Comparison of ENCODE assay signal across 10 cellular contexts in the genomic region with DNA sequence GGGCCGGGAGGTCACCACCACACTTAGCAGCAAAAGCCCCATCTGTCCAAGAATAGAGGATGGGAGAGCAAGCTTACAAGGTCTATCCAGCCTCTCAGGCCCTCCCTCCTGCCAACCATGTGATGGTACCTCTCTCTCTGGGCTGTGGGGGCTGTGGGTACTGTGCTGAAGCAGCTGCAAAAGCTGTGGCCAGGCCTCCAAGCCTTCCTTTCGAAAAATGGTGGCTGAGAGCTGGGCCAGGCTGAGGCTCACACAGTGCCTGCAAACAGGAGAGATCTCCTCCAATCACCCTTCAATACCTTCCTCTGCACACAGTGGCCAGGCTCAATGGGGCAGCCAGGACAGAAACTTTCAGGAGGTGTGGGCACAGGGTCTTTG. TPM values are rescaled to one million over a fixed set of nuclear protein-coding genes. Genes with fewer than 3 reads are reported as not detected.
A peak's percentile ranks its signal among the peaks of the same experiment; 100 is the strongest.
DNase-seq lines count a peak whose midpoint lies in the region; ATAC-seq and TF ChIP-seq lines count a peak whose summit lies in the region.
"Had no signal": no experiment of that assay in that cellular context is flagged by ENCODE, and none has a peak within 500 bp of the region (broad histone marks: within the 10 kb centered on the region; RNA-seq: fewer than 3 reads in every experiment).

No MANE protein-coding gene starts in this region.

- H3K9me3 Mint-ChIP-seq in activated naive CD4-positive, alpha-beta T cell treated with anti-CD3 and anti-CD28 coated beads, Interleukin-2, amount 10 ng/mL, durations not matched to agents 7 days and 5 days: no peaks in the 10 kb centered on the region
- no peaks in the 10 kb centered on the region for H3K9me3 Mint-ChIP-seq in activated T-helper 17 cell treated with anti-CD3 and anti-CD28 coated beads, Interleukin-2, amount 50 U/mL, for 72 hours

- CTCF ChIA-PET in activated naive CD4-positive, alpha-beta T cell treated with anti-CD3 and anti-CD28 coated beads, Interleukin-2, amount 10 ng/mL, durations not matched to agents 7 days and 5 days (lab: Charles Lee): no interaction called here

- H3K4me3 ChIP-seq in iPS-20b (ENCODE audit: low read length): peak overlapping the region; percentile 94
- H3K4me3 ChIP-seq in suprapubic skin: peak overlapping the region; percentile 90
- no peak overlapping the region for H3K4me3 ChIP-seq in adrenal gland

- WGBS in suprapubic skin: 86% methylated on average over 2 of the region's 2 CpGs
- 69 to 90% (median 87%) methylated on average over 2 of the region's 2 CpGs for WGBS in adrenal gland, 4 donors

- intact Hi-C loops in adrenal gland (cut with DNase I): no loop called here

- DNase-seq in activated naive CD4-positive, alpha-beta T cell treated with anti-CD3 and anti-CD28 coated beads, Interleukin-2, amount 10 ng/mL, durations not matched to agents 7 days and 5 days: no peak
- no peak for DNase-seq in activated naive CD4-positive, alpha-beta T cell treated with anti-CD3 and anti-CD28 coated beads, Interleukin-2, amount 50 U/mL, for 16 hours
- no peak for DNase-seq in suprapubic skin (ENCODE audit: low spot score in 2 of 2)
- no peak for DNase-seq in adrenal gland

- H3K4me1 ChIP-seq in iPS-20b (ENCODE audit: insufficient read depth, low read length) (no peaks in the 10 kb centered on the region; the same call in 1 of the 2 replicates), suprapubic skin (peaks cover 26% of the 10 kb centered on the region), adrenal gland (replicated peaks in 1 of 2) (peaks cover 9 to 17% of the 10 kb centered on the region in 2 donors)

- H3K4me1 Mint-ChIP-seq in activated naive CD4-positive, alpha-beta T cell treated with anti-CD3 and anti-CD28 coated beads, Interleukin-2, amount 10 ng/mL, durations not matched to agents 7 days and 5 days: peaks cover 45% of the 10 kb centered on the region
- H3K4me1 Mint-ChIP-seq in activated T-helper 17 cell treated with anti-CD3 and anti-CD28 coated beads, Interleukin-2, amount 50 U/mL, for 72 hours: peaks cover 20% of the 10 kb centered on the region

- H3K27me3 ChIP-seq in iPS-20b (ENCODE audit: insufficient read depth, low read length) (no peaks in the 10 kb centered on the region), suprapubic skin (no peaks in the 10 kb centered on the region), adrenal gland (no peaks in the 10 kb centered on the region)

- peak overlapping the region; percentile 90 for H3K27ac Mint-ChIP-seq in activated naive CD4-positive, alpha-beta T cell treated with anti-CD3 and anti-CD28 coated beads, Interleukin-2, amount 10 ng/mL, durations not matched to agents 7 days and 5 days
- H3K27ac Mint-ChIP-seq in activated T-helper 17 cell treated with anti-CD3 and anti-CD28 coated beads, Interleukin-2, amount 50 U/mL, for 72 hours: peak overlapping the region; percentile 77

- no peaks in the 10 kb centered on the region for H3K9me3 ChIP-seq in iPS-20b (ENCODE audit: insufficient read depth, low read depth, low read length)
- no peaks in the 10 kb centered on the region for H3K9me3 ChIP-seq in suprapubic skin
- no peaks in the 10 kb centered on the region for H3K9me3 ChIP-seq in adrenal gland (replicated peaks in 1 of 3)

- TF ChIP-seq CTCF in suprapubic skin (IDR thresholded peaks at IDR 0.05) (no peak), adrenal gland (IDR thresholded peaks at IDR 0.05) (no peak)

- H3K27ac ChIP-seq in iPS-20b (ENCODE audit: low read length): no peak overlapping the region
- no peak overlapping the region for H3K27ac ChIP-seq in suprapubic skin
- peak overlapping the region in 2 of 5 donors; percentile 80 to 88 for H3K27ac ChIP-seq in adrenal gland

- no peak for ATAC-seq in activated T-helper 17 cell treated with anti-CD3 and anti-CD28 coated beads, Interleukin-2, amount 50 U/mL, for 72 hours (replicated peaks)
- no peak for ATAC-seq in HG02623 (IDR thresholded peaks at IDR 0.05; ENCODE audit: unreplicated experiment)
- no peak for ATAC-seq in GM21360 (IDR thresholded peaks at IDR 0.05; ENCODE audit: unreplicated experiment)

- H3K9ac ChIP-seq in iPS-20b (ENCODE audit: low read depth, low read length): peak overlapping the region; percentile 89; the same call in 1 of the 2 replicates

- H3K36me3 ChIP-seq in iPS-20b (ENCODE audit: insufficient read depth, low read depth, low read length) (peaks cover 77% of the 10 kb centered on the region), suprapubic skin (peaks cover 61% of the 10 kb centered on the region), adrenal gland (replicated peaks in 1 of 2) (peaks cover 0 to 65% of the 10 kb centered on the region in 2 donors)

- H3K27me3 Mint-ChIP-seq in activated naive CD4-positive, alpha-beta T cell treated with anti-CD3 and anti-CD28 coated beads, Interleukin-2, amount 10 ng/mL, durations not matched to agents 7 days and 5 days: no peaks in the 10 kb centered on the region
- H3K27me3 Mint-ChIP-seq in activated T-helper 17 cell treated with anti-CD3 and anti-CD28 coated beads, Interleukin-2, amount 50 U/mL, for 72 hours: no peaks in the 10 kb centered on the region

- TF ChIP-seq EP300 in suprapubic skin (IDR thresholded peaks at IDR 0.05): no peak

- peak overlapping the region; percentile 85 for H3K4me3 Mint-ChIP-seq in activated naive CD4-positive, alpha-beta T cell treated with anti-CD3 and anti-CD28 coated beads, Interleukin-2, amount 10 ng/mL, durations not matched to agents 7 days and 5 days
- peak overlapping the region; percentile 84 for H3K4me3 Mint-ChIP-seq in activated T-helper 17 cell treated with anti-CD3 and anti-CD28 coated beads, Interleukin-2, amount 50 U/mL, for 72 hours

- peaks cover 48% of the 10 kb centered on the region for H3K36me3 Mint-ChIP-seq in activated naive CD4-positive, alpha-beta T cell treated with anti-CD3 and anti-CD28 coated beads, Interleukin-2, amount 10 ng/mL, durations not matched to agents 7 days and 5 days
- H3K36me3 Mint-ChIP-seq in activated T-helper 17 cell treated with anti-CD3 and anti-CD28 coated beads, Interleukin-2, amount 50 U/mL, for 72 hours (ENCODE audit: low read depth): peaks cover 63% of the 10 kb centered on the region

- TF ChIP-seq POLR2A in suprapubic skin (IDR thresholded peaks at IDR 0.05) (no peak), adrenal gland (IDR thresholded peaks at IDR 0.05) (no peak)

RNA-seq across cellular contexts. Expression of a gene that starts 1.1 kb away (rescaled TPM):
- 10 to 100 TPM; 34.0 to 78.7 TPM for total RNA-seq in activated T-helper 17 cell treated with anti-CD3 and anti-CD28 coated beads, Interleukin-2, amount 50 U/mL, for 72 hours
- total RNA-seq in suprapubic skin: 10 to 100 TPM; 43.0 to 90.5 (median 58.0) TPM
- total RNA-seq in adrenal gland: 10 to 100 TPM; 29.7 to 84.9 (median 45.7) TPM
- 10 to 100 TPM; 19.1 to 43.2 (median 23.8) TPM for polyA plus RNA-seq in adrenal gland

RNA-seq across cellular contexts. Expression of a gene that starts 7.7 kb away (rescaled TPM):
- total RNA-seq in activated T-helper 17 cell treated with anti-CD3 and anti-CD28 coated beads, Interleukin-2, amount 50 U/mL, for 72 hours: 10 to 100 TPM; 28.6 to 33.4 TPM
- total RNA-seq in suprapubic skin (10 to 100 TPM; 38.1 to 58.3 (median 53.4) TPM), adrenal gland (100 to 1,000 TPM in 2 of 8 donors, 10 to 100 TPM in 6; 75.2 to 123 (median 91.7) TPM)
- 10 to 100 TPM; 43.7 to 67.2 (median 56.1) TPM for polyA plus RNA-seq in adrenal gland

RNA-seq across cellular contexts. Expression of a gene that starts 15.6 kb away (rescaled TPM):
- total RNA-seq in activated T-helper 17 cell treated with anti-CD3 and anti-CD28 coated beads, Interleukin-2, amount 50 U/mL, for 72 hours: 10 to 100 TPM; 35.7 to 58.8 TPM
- total RNA-seq in suprapubic skin (10 to 100 TPM in 2 of 4 donors, 1 to 10 TPM in 2; 2.5 to 17.2 (median 10.2) TPM), adrenal gland (10 to 100 TPM in 4 of 8 donors, 1 to 10 TPM in 4; 1.3 to 18.5 (median 11.4) TPM)
- 100 to 1,000 TPM in 1 of 3 donors, 10 to 100 TPM in 1, 1 to 10 TPM in 1; 3.6 to 111 (median 38.9) TPM for polyA plus RNA-seq in adrenal gland

RNA-seq across cellular contexts. Expression of a gene that starts 18.0 kb away (rescaled TPM):
- total RNA-seq in activated T-helper 17 cell treated with anti-CD3 and anti-CD28 coated beads, Interleukin-2, amount 50 U/mL, for 72 hours: under 1 TPM in 1 of 2 donors, not detected in 1; 0.82 TPM
- total RNA-seq in suprapubic skin (not detected), adrenal gland (under 1 TPM in 1 of 8 donors, not detected in 7; 0.46 TPM)
- under 1 TPM in 1 of 3 donors, not detected in 2; 0.07 TPM for polyA plus RNA-seq in adrenal gland
- total RNA-seq: H4, kidney epithelial cell had no signal

RNA-seq across cellular contexts. Expression of a gene that starts 25.8 kb away (rescaled TPM):
- total RNA-seq in activated T-helper 17 cell treated with anti-CD3 and anti-CD28 coated beads, Interleukin-2, amount 50 U/mL, for 72 hours: 10 to 100 TPM; 62.8 to 69.8 TPM
- total RNA-seq in suprapubic skin (10 to 100 TPM; 47.2 to 86.3 (median 63.6) TPM), adrenal gland (10 to 100 TPM; 32.9 to 68.6 (median 57.4) TPM)
- polyA plus RNA-seq in adrenal gland: 100 to 1,000 TPM in 2 of 3 donors, 10 to 100 TPM in 1; 71.1 to 118 (median 104) TPM

Comparison
In these comparisons a context has a peak if more than half of its experiments do, and no peak if none do; other contexts are left out.
1. H3K4me3 ChIP-seq: peak in iPS-20b (single experiment) and suprapubic skin (single experiment); none in adrenal gland (0 of 4).